Comparison of ENCODE assay signal across 1 cellular context in genomic region chr20:62122659-62123449, GRCh38.
TF ChIP-seq lines count a peak whose summit lies in the region.

No MANE protein-coding gene starts in this region.

TF ChIP-seq in GM12878, 131 proteins besides CTCF, POLR2A, EP300 and RAD21:
- TF ChIP-seq YY1 (IDR thresholded peaks at IDR 0.05; ENCODE audit: low read depth, low read length) (no peak), BACH1 (IDR thresholded peaks at IDR 0.05; ENCODE audit: borderline replicate concordance) (0 out of 2 replicates have a peak, but pooled peaks have one; percentile 40), BHLHE40 (IDR thresholded peaks at IDR 0.05; ENCODE audit: borderline replicate concordance in 1 of 2, low read depth in 2 of 2, low read length in 1 of 2) (peak; percentile 6 to 56; a peak in 1 of 4 replicates), RB1 (IDR thresholded peaks at IDR 0.05; ENCODE audit: borderline replicate concordance) (no peak), CHD4 (IDR thresholded peaks at IDR 0.05) (no peak), SMARCA5 (IDR thresholded peaks at IDR 0.05) (0 out of 2 replicates have a peak, but pooled peaks have one; percentile 36), BCL11A (IDR thresholded peaks at IDR 0.05; ENCODE audit: low read depth, low read length) (no peak)
- TF ChIP-seq, protein P1, sequence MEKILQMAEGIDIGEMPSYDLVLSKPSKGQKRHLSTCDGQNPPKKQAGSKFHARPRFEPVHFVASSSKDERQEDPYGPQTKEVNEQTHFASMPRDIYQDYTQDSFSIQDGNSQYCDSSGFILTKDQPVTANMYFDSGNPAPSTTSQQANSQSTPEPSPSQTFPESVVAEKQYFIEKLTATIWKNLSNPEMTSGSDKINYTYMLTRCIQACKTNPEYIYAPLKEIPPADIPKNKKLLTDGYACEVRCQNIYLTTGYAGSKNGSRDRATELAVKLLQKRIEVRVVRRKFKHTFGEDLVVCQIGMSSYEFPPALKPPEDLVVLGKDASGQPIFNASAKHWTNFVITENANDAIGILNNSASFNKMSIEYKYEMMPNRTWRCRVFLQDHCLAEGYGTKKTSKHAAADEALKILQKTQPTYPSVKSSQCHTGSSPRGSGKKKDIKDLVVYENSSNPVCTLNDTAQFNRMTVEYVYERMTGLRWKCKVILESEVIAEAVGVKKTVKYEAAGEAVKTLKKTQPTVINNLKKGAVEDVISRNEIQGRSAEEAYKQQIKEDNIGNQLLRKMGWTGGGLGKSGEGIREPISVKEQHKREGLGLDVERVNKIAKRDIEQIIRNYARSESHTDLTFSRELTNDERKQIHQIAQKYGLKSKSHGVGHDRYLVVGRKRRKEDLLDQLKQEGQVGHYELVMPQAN (conservative IDR thresholded peaks at IDR 0.05) = peak; percentile 21; the same call in 1 of the 2 replicates
TF ChIP-seq in GM12878: peak in this region for 4.
